Comparison of ENCODE assay signal across 22 cellular contexts in genomic region chr6:151485616-151486015, GRCh38. TPM values are rescaled to one million over a fixed set of nuclear protein-coding genes. Genes with fewer than 3 reads are reported as not detected.
DNase-seq lines count a peak whose midpoint lies in the region; ATAC-seq, FAIRE-seq and TF ChIP-seq lines count a peak whose summit lies in the region.
"Had no signal": no experiment of that assay in that cellular context is flagged by ENCODE, and none has a peak within 500 bp of the region (broad histone marks: within the 10 kb centered on the region; RNA-seq: fewer than 3 reads in every experiment).

No MANE protein-coding gene starts in this region.

- CTCF ChIA-PET in activated naive CD4-positive, alpha-beta T cell treated with anti-CD3 and anti-CD28 coated beads, Interleukin-2, amount 10 ng/mL, durations not matched to agents 7 days and 5 days (lab: Charles Lee) = no interaction called here

- no peaks in the 10 kb centered on the region for H4K20me1 ChIP-seq in astrocyte (ENCODE audit: insufficient read depth, low read length)

- H3K79me2 ChIP-seq in astrocyte (ENCODE audit: insufficient read depth, low read length) = no peaks in the 10 kb centered on the region
- H3K79me2 ChIP-seq: hepatocyte had no signal

- no peaks in the 10 kb centered on the region for H3K9me3 ChIP-seq in astrocyte (ENCODE audit: insufficient read depth, low read depth, low read length)
- H3K9me3 ChIP-seq: HAP-1 had no signal

- peak overlapping the region; percentile 5 for H3K27ac Mint-ChIP-seq in activated T-cell treated with anti-CD3 and anti-CD28 coated beads, Interleukin-2, amount 50 U/mL, for 72 hours
- no peak overlapping the region for H3K27ac Mint-ChIP-seq in astrocyte (ENCODE audit: unreplicated experiment)
- H3K27ac Mint-ChIP-seq in stimulated activated effector memory CD8-positive, alpha-beta T cell treated with anti-CD3 and anti-CD28 coated beads, Interleukin-12 subunit alpha, Interleukin-12 subunit beta, amount 100 ng/mL, for 72 hours = no peak overlapping the region
- no peak overlapping the region for H3K27ac Mint-ChIP-seq in activated naive CD4-positive, alpha-beta T cell treated with anti-CD3 and anti-CD28 coated beads, Interleukin-2, amount 10 ng/mL, durations not matched to agents 7 days and 5 days
- H3K27ac Mint-ChIP-seq: memory B cell had no signal

- peaks cover under 1% of the 10 kb centered on the region for H3K27me3 Mint-ChIP-seq in activated T-cell treated with anti-CD3 and anti-CD28 coated beads, Interleukin-2, amount 50 U/mL, for 72 hours (ENCODE audit: low read depth)
- H3K27me3 Mint-ChIP-seq in astrocyte (ENCODE audit: low read depth, unreplicated experiment) = peaks cover 2% of the 10 kb centered on the region
- H3K27me3 Mint-ChIP-seq in activated naive CD4-positive, alpha-beta T cell treated with anti-CD3 and anti-CD28 coated beads, Interleukin-2, amount 10 ng/mL, durations not matched to agents 7 days and 5 days = peaks cover 5% of the 10 kb centered on the region
- H3K27me3 Mint-ChIP-seq: memory B cell had no signal

- TF ChIP-seq CTCF in astrocyte (IDR thresholded peaks at IDR 0.05; ENCODE audit: insufficient read depth, low read depth, low read length) = no peak

- H3K4me1 ChIP-seq in astrocyte (ENCODE audit: insufficient read depth, low read length) = no peaks in the 10 kb centered on the region
- H3K4me1 ChIP-seq: HAP-1 had no signal

- no peaks in the 10 kb centered on the region for H3K36me3 ChIP-seq in astrocyte (ENCODE audit: insufficient read depth, low read length)
- H3K36me3 ChIP-seq: HAP-1 had no signal

- H3K4me2 ChIP-seq in astrocyte (ENCODE audit: low read length) = peak overlapping the region; percentile 30
- H3K4me2 ChIP-seq: hepatocyte had no signal

- H2AFZ ChIP-seq in astrocyte (ENCODE audit: low read depth, low read length) = no peak overlapping the region
- H2AFZ ChIP-seq: hepatocyte had no signal

- no peaks in the 10 kb centered on the region for H3K36me3 Mint-ChIP-seq in activated T-cell treated with anti-CD3 and anti-CD28 coated beads, Interleukin-2, amount 50 U/mL, for 72 hours (ENCODE audit: insufficient read depth in 2 of 2)
- H3K36me3 Mint-ChIP-seq in astrocyte (ENCODE audit: low read depth, unreplicated experiment) = no peaks in the 10 kb centered on the region
- no peaks in the 10 kb centered on the region for H3K36me3 Mint-ChIP-seq in stimulated activated effector memory CD8-positive, alpha-beta T cell treated with anti-CD3 and anti-CD28 coated beads, Interleukin-12 subunit alpha, Interleukin-12 subunit beta, amount 100 ng/mL, for 72 hours
- H3K36me3 Mint-ChIP-seq in activated naive CD4-positive, alpha-beta T cell treated with anti-CD3 and anti-CD28 coated beads, Interleukin-2, amount 10 ng/mL, durations not matched to agents 7 days and 5 days = no peaks in the 10 kb centered on the region
- H3K36me3 Mint-ChIP-seq: memory B cell had no signal

- H3K27me3 ChIP-seq in astrocyte (ENCODE audit: insufficient read depth, low read length) = no peaks in the 10 kb centered on the region

- H3K9ac ChIP-seq in astrocyte (ENCODE audit: low read length) = no peak overlapping the region

- peak; percentile 46 to 77 for ATAC-seq in activated T-cell treated with anti-CD3 and anti-CD28 coated beads, Interleukin-2, amount 50 U/mL, for 72 hours (replicated peaks in 1 of 2)
- peak; percentile 79 for ATAC-seq in stimulated activated effector memory CD8-positive, alpha-beta T cell treated with anti-CD3 and anti-CD28 coated beads, Interleukin-12 subunit alpha, Interleukin-12 subunit beta, amount 100 ng/mL, for 72 hours
- ATAC-seq: SK-N-SH treated with all-trans-retinoic acid at 6 μM for 48 hours had no signal

- H3K4me1 Mint-ChIP-seq in activated T-cell treated with anti-CD3 and anti-CD28 coated beads, Interleukin-2, amount 50 U/mL, for 72 hours (ENCODE audit: low read depth) = peaks cover 18% of the 10 kb centered on the region
- H3K4me1 Mint-ChIP-seq in astrocyte (ENCODE audit: low read depth, unreplicated experiment) = peaks cover 7% of the 10 kb centered on the region
- peaks cover 23% of the 10 kb centered on the region for H3K4me1 Mint-ChIP-seq in stimulated activated effector memory CD8-positive, alpha-beta T cell treated with anti-CD3 and anti-CD28 coated beads, Interleukin-12 subunit alpha, Interleukin-12 subunit beta, amount 100 ng/mL, for 72 hours
- H3K4me1 Mint-ChIP-seq in activated naive CD4-positive, alpha-beta T cell treated with anti-CD3 and anti-CD28 coated beads, Interleukin-2, amount 10 ng/mL, durations not matched to agents 7 days and 5 days = peaks cover 18% of the 10 kb centered on the region

- H3K4me3 ChIP-seq in astrocyte (ENCODE audit: insufficient read depth, low read depth, low read length) = no peak overlapping the region
- H3K4me3 ChIP-seq: HAP-1, hepatocyte had no signal

- FAIRE-seq in astrocyte (lab: Jason Lieb, UNC) = no peak
- FAIRE-seq: A204.1 had no signal

- no peak for DNase-seq in activated T-cell treated with anti-CD3 and anti-CD28 coated beads, Interleukin-2, amount 50 U/mL, for 72 hours
- DNase-seq in activated T-cell treated with anti-CD3 and anti-CD28 coated beads for 4 hours (no peak), astrocyte (ENCODE audit: low read depth) (peak; percentile 31), fibroblast of peridontal ligament (ENCODE audit: extremely low read depth) (peak; percentile 35), NCI-H524 (lab: John Stamatoyannopoulos, UW) (no peak), OCI-M2 (lab: John Stamatoyannopoulos, UW; ENCODE audit: unreplicated experiment) (no peak)
- no peak for DNase-seq in stimulated activated effector memory CD8-positive, alpha-beta T cell treated with anti-CD3 and anti-CD28 coated beads, Interleukin-12 subunit alpha, Interleukin-12 subunit beta, amount 100 ng/mL, for 72 hours (ENCODE audit: low spot score in 2 of 2)
- DNase-seq in activated naive CD4-positive, alpha-beta T cell treated with anti-CD3 and anti-CD28 coated beads, Interleukin-2, amount 10 ng/mL, durations not matched to agents 7 days and 5 days = no peak
- DNase-seq: amygdala, NCI-H1092 treated with DMSO at 0.1 percent for 48 hours, NCI-H2081, occipital lobe, substantia nigra had no signal

- H3K27ac ChIP-seq in astrocyte (ENCODE audit: low read depth, low read length) = no peak overlapping the region
- H3K27ac ChIP-seq: C4-2B, hepatocyte, RWPE1 had no signal

- no peaks in the 10 kb centered on the region for H3K9me3 Mint-ChIP-seq in activated T-cell treated with anti-CD3 and anti-CD28 coated beads, Interleukin-2, amount 50 U/mL, for 72 hours
- H3K9me3 Mint-ChIP-seq in astrocyte (ENCODE audit: unreplicated experiment) = peaks cover 2% of the 10 kb centered on the region
- H3K9me3 Mint-ChIP-seq in stimulated activated effector memory CD8-positive, alpha-beta T cell treated with anti-CD3 and anti-CD28 coated beads, Interleukin-12 subunit alpha, Interleukin-12 subunit beta, amount 100 ng/mL, for 72 hours = no peaks in the 10 kb centered on the region
- no peaks in the 10 kb centered on the region for H3K9me3 Mint-ChIP-seq in activated naive CD4-positive, alpha-beta T cell treated with anti-CD3 and anti-CD28 coated beads, Interleukin-2, amount 10 ng/mL, durations not matched to agents 7 days and 5 days
- H3K9me3 Mint-ChIP-seq: memory B cell had no signal

- peak overlapping the region in 1 of 2 donors; percentile 10 for H3K4me3 Mint-ChIP-seq in activated T-cell treated with anti-CD3 and anti-CD28 coated beads, Interleukin-2, amount 50 U/mL, for 72 hours
- no peak overlapping the region for H3K4me3 Mint-ChIP-seq in astrocyte (ENCODE audit: unreplicated experiment)
- H3K4me3 Mint-ChIP-seq in stimulated activated effector memory CD8-positive, alpha-beta T cell treated with anti-CD3 and anti-CD28 coated beads, Interleukin-12 subunit alpha, Interleukin-12 subunit beta, amount 100 ng/mL, for 72 hours = no peak overlapping the region
- H3K4me3 Mint-ChIP-seq in activated naive CD4-positive, alpha-beta T cell treated with anti-CD3 and anti-CD28 coated beads, Interleukin-2, amount 10 ng/mL, durations not matched to agents 7 days and 5 days = no peak overlapping the region
- H3K4me3 Mint-ChIP-seq: memory B cell had no signal

RNA-seq across cellular contexts. Expression of gene CCDC170, which starts 8.2 kb away (rescaled TPM):
- total RNA-seq in activated T-cell treated with anti-CD3 and anti-CD28 coated beads, Interleukin-2, amount 50 U/mL, for 72 hours = not detected
- 0.10 and 0.14 TPM in 2 replicates for total RNA-seq in astrocyte
- total RNA-seq: G401, NCI-H460 had no signal

RNA-seq across cellular contexts. Expression of gene RMND1, which starts 33.7 kb away (rescaled TPM):
- 10 to 100 TPM; 22.7 to 26.6 TPM for total RNA-seq in activated T-cell treated with anti-CD3 and anti-CD28 coated beads, Interleukin-2, amount 50 U/mL, for 72 hours
- total RNA-seq in astrocyte = 22.7 and 25.9 TPM in 2 replicates

Comparison
In these comparisons a context has a peak if more than half of its experiments do, and no peak if none do; other contexts are left out.
1. DNase-seq: peak in astrocyte (single experiment) and fibroblast of peridontal ligament (single experiment); none in activated T-cell treated with anti-CD3 and anti-CD28 coated beads, Interleukin-2, amount 50 U/mL, for 72 hours (0 of 2), activated T-cell treated with anti-CD3 and anti-CD28 coated beads for 4 hours (single experiment), stimulated activated effector memory CD8-positive, alpha-beta T cell treated with anti-CD3 and anti-CD28 coated beads, Interleukin-12 subunit alpha, Interleukin-12 subunit beta, amount 100 ng/mL, for 72 hours (0 of 2), NCI-H524 (0 of 2), activated naive CD4-positive, alpha-beta T cell treated with anti-CD3 and anti-CD28 coated beads, Interleukin-2, amount 10 ng/mL, durations not matched to agents 7 days and 5 days (single experiment) and OCI-M2 (single experiment).